ENCODE assay signal across 18 cellular contexts in genomic region chr1:107802654-107803053, GRCh38.
"Had no signal": no experiment of that assay in that cellular context is flagged by ENCODE, and none has a peak within 500 bp of the region (broad histone marks: within the 10 kb centered on the region; RNA-seq: fewer than 3 reads in every experiment).

No MANE protein-coding gene starts in this region.

- H3K27ac Mint-ChIP-seq: activated CD4-positive, alpha-beta memory T cell treated with anti-CD3 and anti-CD28 coated beads for 36 hours; activated naive CD8-positive, alpha-beta T cell treated with anti-CD3 and anti-CD28 coated beads for 36 hours; progenitor cell of endocrine pancreas; stimulated activated naive CD8-positive, alpha-beta T cell treated with anti-CD3 and anti-CD28 coated beads, Interleukin-15, amount 100 ng/mL, for 72 hours; type B pancreatic cell had no signal

- H3K27me3 ChIP-seq: right atrium auricular region had no signal

- H3K4me3 Mint-ChIP-seq: activated CD4-positive, alpha-beta memory T cell treated with anti-CD3 and anti-CD28 coated beads for 36 hours; activated naive CD8-positive, alpha-beta T cell treated with anti-CD3 and anti-CD28 coated beads for 36 hours; stimulated activated naive CD8-positive, alpha-beta T cell treated with anti-CD3 and anti-CD28 coated beads, Interleukin-15, amount 100 ng/mL, for 72 hours; type B pancreatic cell had no signal

- ATAC-seq: stimulated activated naive CD8-positive, alpha-beta T cell treated with anti-CD3 and anti-CD28 coated beads, Interleukin-15, amount 100 ng/mL, for 72 hours had no signal

- DNase-seq: activated CD4-positive, alpha-beta memory T cell treated with anti-CD3 and anti-CD28 coated beads for 36 hours; activated gamma-delta T cell; activated naive CD8-positive, alpha-beta T cell treated with anti-CD3 and anti-CD28 coated beads for 36 hours; activated T-cell treated with anti-CD3 and anti-CD28 coated beads, Interleukin-2, amount 50 U/mL, for 48 hours; aorta; cerebellar nuclear complex; effector memory CD4-positive, alpha-beta T cell; foreskin fibroblast; glutamatergic neuron; kidney glomerular epithelial cell; mesendoderm; stimulated activated CD4-positive, alpha-beta T cell treated with anti-CD3 and anti-CD28 coated beads, Interleukin-15, amount 100 ng/mL, for 24 hours; stimulated activated CD4-positive, alpha-beta T cell treated with anti-CD3 and anti-CD28 coated beads, Interleukin-4, amount 100 ng/mL, for 24 hours; stimulated activated naive CD8-positive, alpha-beta T cell treated with anti-CD3 and anti-CD28 coated beads, Interleukin-15, amount 100 ng/mL, for 72 hours; T-helper 9 cell had no signal

- H3K36me3 Mint-ChIP-seq: type B pancreatic cell had no signal

- H3K27ac ChIP-seq: right atrium auricular region had no signal

- H3K4me1 ChIP-seq: right atrium auricular region had no signal

- H3K9me3 ChIP-seq: right atrium auricular region had no signal

- H3K4me3 ChIP-seq: right atrium auricular region had no signal

- H3K36me3 ChIP-seq: right atrium auricular region had no signal

- H3K27me3 Mint-ChIP-seq: activated CD4-positive, alpha-beta memory T cell treated with anti-CD3 and anti-CD28 coated beads for 36 hours; activated naive CD8-positive, alpha-beta T cell treated with anti-CD3 and anti-CD28 coated beads for 36 hours; progenitor cell of endocrine pancreas; stimulated activated naive CD8-positive, alpha-beta T cell treated with anti-CD3 and anti-CD28 coated beads, Interleukin-15, amount 100 ng/mL, for 72 hours; type B pancreatic cell had no signal
